In genomic region chr7:133478591-133479135, GRCh38 we compare ENCODE assay signal across 20 cellular contexts.
DNase-seq lines count a peak whose midpoint lies in the region; ATAC-seq and TF ChIP-seq lines count a peak whose summit lies in the region.
"Had no signal": no experiment of that assay in that cellular context is flagged by ENCODE, and none has a peak within 500 bp of the region (broad histone marks: within the 10 kb centered on the region; RNA-seq: fewer than 3 reads in every experiment).

No MANE protein-coding gene starts in this region.

- no peaks in the 10 kb centered on the region for H3K9me3 Mint-ChIP-seq in effector memory CD8-positive, alpha-beta T cell
- H3K9me3 Mint-ChIP-seq in mesothelial cell of epicardium (peaks cover 6% of the 10 kb centered on the region), CD14-positive monocyte (peaks cover 0 to 1% (median 0%) of the 10 kb centered on the region in 7 donors)
- H3K9me3 Mint-ChIP-seq: H9; neural progenitor cell; stimulated activated naive B cell treated with anti-CD40 and anti-IgM and Interleukin-4, amounts not matched to agents 10 μg/mL and 1 μg/mL and 100 μg/mL, for 72 hours; type B pancreatic cell had no signal

- H3K36me3 Mint-ChIP-seq in effector memory CD8-positive, alpha-beta T cell (ENCODE audit: insufficient read depth), result peaks cover 7% of the 10 kb centered on the region
- H3K36me3 Mint-ChIP-seq in mesothelial cell of epicardium, result peaks cover 19% of the 10 kb centered on the region
- peaks cover 27 to 37% of the 10 kb centered on the region in 2 donors for H3K36me3 Mint-ChIP-seq in CD14-positive monocyte
- H3K36me3 Mint-ChIP-seq: neural progenitor cell had no signal

- H3K4me3 Mint-ChIP-seq in effector memory CD8-positive, alpha-beta T cell, result peak overlapping the region in 1 of 2 donors; percentile 35
- no peak overlapping the region for H3K4me3 Mint-ChIP-seq in mesothelial cell of epicardium
- no peak overlapping the region for H3K4me3 Mint-ChIP-seq in CD14-positive monocyte
- H3K4me3 Mint-ChIP-seq: activated CD8-positive, alpha-beta memory T cell treated with anti-CD3 and anti-CD28 coated beads, Interleukin-2, amount 10 ng/mL, durations not matched to agents 7 days and 5 days; B cell; H9; neural progenitor cell; stimulated activated naive B cell treated with anti-CD40 and anti-IgM and Interleukin-4, amounts not matched to agents 10 μg/mL and 1 μg/mL and 100 μg/mL, for 72 hours; type B pancreatic cell had no signal

- TF ChIP-seq CTCF in mesothelial cell of epicardium (IDR thresholded peaks at IDR 0.05; ENCODE audit: unreplicated experiment) (no peak), CD14-positive monocyte (IDR thresholded peaks at IDR 0.05) (no peak)

- intact Hi-C loops in CD14-positive monocyte (cut with micrococcal nuclease), result no loop called here

- no peaks in the 10 kb centered on the region for H3K27me3 Mint-ChIP-seq in effector memory CD8-positive, alpha-beta T cell
- no peaks in the 10 kb centered on the region for H3K27me3 Mint-ChIP-seq in mesothelial cell of epicardium (ENCODE audit: low read depth)
- H3K27me3 Mint-ChIP-seq in CD14-positive monocyte (ENCODE audit: low read depth in 3 of 3), result no peaks in the 10 kb centered on the region
- H3K27me3 Mint-ChIP-seq: activated CD8-positive, alpha-beta memory T cell treated with anti-CD3 and anti-CD28 coated beads, Interleukin-2, amount 10 ng/mL, durations not matched to agents 7 days and 5 days; B cell; stimulated activated naive B cell treated with anti-CD40 and anti-IgM and Interleukin-4, amounts not matched to agents 10 μg/mL and 1 μg/mL and 100 μg/mL, for 72 hours; type B pancreatic cell had no signal

- no peak for ATAC-seq in effector memory CD8-positive, alpha-beta T cell (replicated peaks)
- ATAC-seq in HG02763 (IDR thresholded peaks at IDR 0.05; ENCODE audit: unreplicated experiment) (no peak), GM18909 (IDR thresholded peaks at IDR 0.05; ENCODE audit: poor library complexity, unreplicated experiment) (no peak)
- ATAC-seq: activated CD8-positive, alpha-beta memory T cell treated with anti-CD3 and anti-CD28 coated beads, Interleukin-2, amount 10 ng/mL, durations not matched to agents 7 days and 5 days; stimulated activated naive B cell treated with anti-CD40 and anti-IgM and Interleukin-4, amounts not matched to agents 10 μg/mL and 1 μg/mL and 100 μg/mL, for 72 hours had no signal

- DNase-seq in DMS79 (lab: John Stamatoyannopoulos, UW) (peak; percentile 99), NCI-H1092 (lab: John Stamatoyannopoulos, UW) (peak; percentile 80), NCI-H2196 (lab: John Stamatoyannopoulos, UW; ENCODE audit: unreplicated experiment) (peak; percentile 61), mesothelial cell of epicardium (ENCODE audit: low spot score in 2 of 2, unreplicated experiment in 2 of 2) (no peak), CD14-positive monocyte (ENCODE audit: low spot score) (no peak)
- no peak for DNase-seq in effector memory CD8-positive, alpha-beta T cell
- DNase-seq: activated CD8-positive, alpha-beta memory T cell treated with anti-CD3 and anti-CD28 coated beads, Interleukin-2, amount 10 ng/mL, durations not matched to agents 7 days and 5 days; activated effector memory CD4-positive, alpha-beta T cell treated with anti-CD3 and anti-CD28 coated beads, Interleukin-2, amount 50 U/mL, for 16 hours; amniotic stem cell; H9; hippocampal formation; mesenchymal stem cell; NCI-H526; retina; stimulated activated naive B cell treated with anti-CD40 and anti-IgM and Interleukin-4, amounts not matched to agents 10 μg/mL and 1 μg/mL and 100 μg/mL, for 72 hours had no signal

- peaks cover 31 to 48% of the 10 kb centered on the region in 2 donors for H3K4me1 Mint-ChIP-seq in effector memory CD8-positive, alpha-beta T cell (ENCODE audit: low read depth in 2 of 2)
- peaks cover 3% of the 10 kb centered on the region for H3K4me1 Mint-ChIP-seq in mesothelial cell of epicardium
- no peaks in the 10 kb centered on the region for H3K4me1 Mint-ChIP-seq in CD14-positive monocyte
- H3K4me1 Mint-ChIP-seq: H9 had no signal

- H3K27ac Mint-ChIP-seq in effector memory CD8-positive, alpha-beta T cell, result peak overlapping the region; percentile 41 to 79
- H3K27ac Mint-ChIP-seq in mesothelial cell of epicardium (no peak overlapping the region), CD14-positive monocyte (no peak overlapping the region)
- H3K27ac Mint-ChIP-seq: activated CD8-positive, alpha-beta memory T cell treated with anti-CD3 and anti-CD28 coated beads, Interleukin-2, amount 10 ng/mL, durations not matched to agents 7 days and 5 days; B cell; neural progenitor cell; stimulated activated naive B cell treated with anti-CD40 and anti-IgM and Interleukin-4, amounts not matched to agents 10 μg/mL and 1 μg/mL and 100 μg/mL, for 72 hours; type B pancreatic cell had no signal

Comparison
In these comparisons a context has a peak if more than half of its experiments do, and no peak if none do; other contexts are left out.
1. DNase-seq: peak in DMS79 (single experiment), NCI-H1092 (single experiment) and NCI-H2196 (single experiment); none in effector memory CD8-positive, alpha-beta T cell (0 of 3), mesothelial cell of epicardium (0 of 2) and CD14-positive monocyte (single experiment).
2. H3K27ac Mint-ChIP-seq: peak in effector memory CD8-positive, alpha-beta T cell (2 of 2); none in mesothelial cell of epicardium (single experiment) and CD14-positive monocyte (0 of 7).